ENCODE assay signal across 1 cellular context in genomic region chr19:41324231-41324702, GRCh38.
TF ChIP-seq lines count a peak whose summit lies in the region.

No MANE protein-coding gene starts in this region.

TF ChIP-seq in HEK293, 187 proteins besides CTCF, POLR2A, EP300 and RAD21 (continued from another document):
- TF ChIP-seq, protein P1, sequence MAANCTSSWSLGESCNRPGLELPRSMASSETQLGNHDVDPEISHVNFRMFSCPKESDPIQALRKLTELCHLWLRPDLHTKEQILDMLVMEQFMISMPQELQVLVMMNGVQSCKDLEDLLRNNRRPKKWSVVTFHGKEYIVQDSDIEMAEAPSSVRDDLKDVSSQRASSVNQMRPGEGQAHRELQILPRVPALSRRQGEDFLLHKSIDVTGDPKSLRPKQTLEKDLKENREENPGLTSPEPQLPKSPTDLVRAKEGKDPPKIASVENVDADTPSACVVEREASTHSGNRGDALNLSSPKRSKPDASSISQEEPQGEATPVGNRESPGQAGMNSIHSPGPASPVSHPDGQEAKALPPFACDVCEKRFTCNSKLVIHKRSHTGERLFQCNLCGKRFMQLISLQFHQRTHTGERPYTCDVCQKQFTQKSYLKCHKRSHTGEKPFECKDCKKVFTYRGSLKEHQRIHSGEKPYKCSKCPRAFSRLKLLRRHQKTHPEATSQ (tag by site-specific recombination; IDR thresholded peaks at IDR 0.05): no peak
- TF ChIP-seq ZNF521 (tag by site-specific recombination; IDR thresholded peaks at IDR 0.05): no peak
- TF ChIP-seq, protein P2, sequence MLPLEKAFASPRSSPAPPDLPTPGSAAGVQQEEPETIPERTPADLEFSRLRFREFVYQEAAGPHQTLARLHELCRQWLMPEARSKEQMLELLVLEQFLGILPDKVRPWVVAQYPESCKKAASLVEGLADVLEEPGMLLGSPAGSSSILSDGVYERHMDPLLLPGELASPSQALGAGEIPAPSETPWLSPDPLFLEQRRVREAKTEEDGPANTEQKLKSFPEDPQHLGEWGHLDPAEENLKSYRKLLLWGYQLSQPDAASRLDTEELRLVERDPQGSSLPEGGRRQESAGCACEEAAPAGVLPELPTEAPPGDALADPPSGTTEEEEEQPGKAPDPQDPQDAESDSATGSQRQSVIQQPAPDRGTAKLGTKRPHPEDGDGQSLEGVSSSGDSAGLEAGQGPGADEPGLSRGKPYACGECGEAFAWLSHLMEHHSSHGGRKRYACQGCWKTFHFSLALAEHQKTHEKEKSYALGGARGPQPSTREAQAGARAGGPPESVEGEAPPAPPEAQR (tag by site-specific recombination; IDR thresholded peaks at IDR 0.05): no peak
- TF ChIP-seq OVOL3 (tag by site-specific recombination; IDR thresholded peaks at IDR 0.05): no peak
- no peak for TF ChIP-seq YY1 (tag by site-specific recombination; IDR thresholded peaks at IDR 0.05)
